10 cellular contexts compared by ENCODE assay signal in the genomic region with DNA sequence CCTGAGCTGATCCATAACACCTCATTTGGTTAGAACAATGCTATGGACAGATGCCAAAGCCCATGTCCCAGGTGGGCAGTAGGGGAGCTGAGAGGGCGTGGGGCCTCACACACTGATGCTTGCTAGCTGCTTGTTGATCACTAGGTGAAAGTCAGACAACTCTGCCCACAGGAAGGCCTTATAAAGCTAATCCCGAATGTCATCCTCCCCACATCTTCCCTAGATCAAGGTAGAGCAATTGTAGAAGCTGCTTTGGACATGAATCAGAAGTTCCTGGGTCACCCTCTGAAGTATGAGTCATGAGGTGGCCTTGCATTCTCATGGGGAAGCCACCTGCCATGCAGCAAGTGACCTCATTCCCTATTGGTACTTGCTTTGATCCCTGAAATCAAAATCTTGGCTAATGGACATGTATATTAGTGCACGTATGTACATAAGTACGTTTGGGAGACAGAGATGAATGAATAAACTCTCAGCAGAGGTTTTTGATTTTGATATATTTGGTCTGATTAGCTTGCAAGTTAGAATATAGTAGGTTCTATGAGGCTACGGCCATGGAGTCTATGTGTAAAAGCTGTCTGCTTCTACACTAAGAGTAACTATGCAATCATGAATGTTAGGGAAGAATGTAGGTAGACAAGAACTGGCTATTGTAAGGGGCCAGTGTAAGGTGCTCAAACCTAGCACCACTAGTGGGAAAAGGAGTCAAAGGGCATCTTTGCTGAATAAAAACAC. TPM values are rescaled to one million over a fixed set of nuclear protein-coding genes. Genes with fewer than 3 reads are reported as not detected.
DNase-seq lines count a peak whose midpoint lies in the region; ATAC-seq and TF ChIP-seq lines count a peak whose summit lies in the region.
"Had no signal": no experiment of that assay in that cellular context is flagged by ENCODE, and none has a peak within 500 bp of the region (broad histone marks: within the 10 kb centered on the region; RNA-seq: fewer than 3 reads in every experiment).

No MANE protein-coding gene starts in this region.

- H4K20me1 ChIP-seq in BLaER1 = no peaks in the 10 kb centered on the region

- no peak overlapping the region for H3K4me3 Mint-ChIP-seq in neural crest cell

- no peaks in the 10 kb centered on the region for H3K27me3 Mint-ChIP-seq in neural crest cell (ENCODE audit: low read depth)

- TF ChIP-seq CTCF in neural crest cell (conservative IDR thresholded peaks at IDR 0.05) = no peak

- no peaks in the 10 kb centered on the region for H3K9me3 ChIP-seq in BLaER1
- no peaks in the 10 kb centered on the region for H3K9me3 ChIP-seq in duodenal mucosa (ENCODE audit: control insufficient read depth in 1 of 2, low read length in 2 of 2)

- H3K4me1 Mint-ChIP-seq in neural crest cell = peaks cover 33% of the 10 kb centered on the region

- no peak for DNase-seq in neural crest cell (ENCODE audit: low read depth, low spot score)
- no peak for DNase-seq in SK-N-DZ (ENCODE audit: low spot score)
- DNase-seq in NOMO-1 treated with dmso at 0.1 percent for 144 hours (lab: John Stamatoyannopoulos, UW; ENCODE audit: unreplicated experiment) = no peak
- DNase-seq: aorta, NCI-H2081 treated with DMSO at 0.1 percent for 48 hours had no signal

- peak overlapping the region; percentile 69; the same call in 1 of the 2 replicates for H3K9ac ChIP-seq in BLaER1
- H3K9ac ChIP-seq in duodenal mucosa (ENCODE audit: low read depth in 1 of 2, low read length in 2 of 2) = no peak overlapping the region

- H3K36me3 ChIP-seq in BLaER1 (no peaks in the 10 kb centered on the region), duodenal mucosa (ENCODE audit: control insufficient read depth in 1 of 2, insufficient read depth in 2 of 2, low read length in 2 of 2) (no peaks in the 10 kb centered on the region)

- no peak for ATAC-seq in GM19351 (IDR thresholded peaks at IDR 0.05; ENCODE audit: unreplicated experiment)
- ATAC-seq in GM21723 (IDR thresholded peaks at IDR 0.05; ENCODE audit: unreplicated experiment) = no peak

- H3K4me1 ChIP-seq in BLaER1 (peaks cover 100% of the 10 kb centered on the region), duodenal mucosa (ENCODE audit: control insufficient read depth in 1 of 2, insufficient read depth in 2 of 2, low read length in 2 of 2) (peaks cover 18 to 27% of the 10 kb centered on the region in 2 donors)

- peak overlapping the region; percentile 91 for H3K4me2 ChIP-seq in BLaER1

- peak overlapping the region; percentile 95 for H3K27ac ChIP-seq in BLaER1
- peak overlapping the region; percentile 6 for H3K27ac ChIP-seq in duodenal mucosa (ENCODE audit: low read depth, low read length)

- H3K27ac Mint-ChIP-seq in neural crest cell (ENCODE audit: unreplicated experiment) = peak overlapping the region; percentile 5

- H3K4me3 ChIP-seq in BLaER1 (no peak overlapping the region), duodenal mucosa (ENCODE audit: low read depth in 1 of 2, low read length in 2 of 2) (no peak overlapping the region)

- H3K27me3 ChIP-seq in BLaER1 = no peaks in the 10 kb centered on the region
- H3K27me3 ChIP-seq in duodenal mucosa (ENCODE audit: control insufficient read depth in 1 of 2, insufficient read depth in 2 of 2, low read length in 2 of 2) = no peaks in the 10 kb centered on the region

- no peaks in the 10 kb centered on the region for H3K9me3 Mint-ChIP-seq in neural crest cell

- no peaks in the 10 kb centered on the region for H3K36me3 Mint-ChIP-seq in neural crest cell (ENCODE audit: low read depth)

- no peak for TF ChIP-seq RAD21 in Ishikawa (IDR thresholded peaks at IDR 0.05; ENCODE audit: low read depth)

- TF ChIP-seq EP300 in Ishikawa (IDR thresholded peaks at IDR 0.05; ENCODE audit: borderline replicate concordance) = peak; percentile 99

TF ChIP-seq in Ishikawa, 13 proteins besides CTCF, POLR2A, EP300 and RAD21:
- TF ChIP-seq, protein P1, sequence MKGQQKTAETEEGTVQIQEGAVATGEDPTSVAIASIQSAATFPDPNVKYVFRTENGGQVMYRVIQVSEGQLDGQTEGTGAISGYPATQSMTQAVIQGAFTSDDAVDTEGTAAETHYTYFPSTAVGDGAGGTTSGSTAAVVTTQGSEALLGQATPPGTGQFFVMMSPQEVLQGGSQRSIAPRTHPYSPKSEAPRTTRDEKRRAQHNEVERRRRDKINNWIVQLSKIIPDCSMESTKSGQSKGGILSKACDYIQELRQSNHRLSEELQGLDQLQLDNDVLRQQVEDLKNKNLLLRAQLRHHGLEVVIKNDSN (IDR thresholded peaks at IDR 0.05) = no peak
- TF ChIP-seq NFIC (IDR thresholded peaks at IDR 0.05) (peak; percentile 99), ZBTB7A (IDR thresholded peaks at IDR 0.05; ENCODE audit: low read depth) (no peak), CREB1 (IDR thresholded peaks at IDR 0.05; ENCODE audit: low read depth) (no peak), YY1 (IDR thresholded peaks at IDR 0.05; ENCODE audit: low read depth) (no peak), EGR1 (IDR thresholded peaks at IDR 0.05) (peak; percentile 10; the same call in 1 of the 2 replicates), REST (IDR thresholded peaks at IDR 0.05; ENCODE audit: low read depth) (no peak), MAX (IDR thresholded peaks at IDR 0.05) (peak; percentile 59), TAF1 (IDR thresholded peaks at IDR 0.05; ENCODE audit: low read depth) (no peak), CEBPB (IDR thresholded peaks at IDR 0.05) (no peak), TCF12 (IDR thresholded peaks at IDR 0.05; ENCODE audit: low read depth) (peak; percentile 100), TEAD4 (IDR thresholded peaks at IDR 0.05) (peak; percentile 81), FOXM1 (IDR thresholded peaks at IDR 0.05; ENCODE audit: borderline replicate concordance, low read depth) (peak; percentile 97)

RNA-seq across cellular contexts. Expression of gene ABCA4, which starts 52.7 kb away (rescaled TPM):
- 0.14 and 0.45 TPM in 2 replicates for total RNA-seq in neural crest cell
- 0.58 and 1.2 TPM in 2 replicates for polyA plus RNA-seq in SK-N-DZ (2014; cell fraction: cytosol; rRNA removed)
- 1.7 and 2.0 TPM in 2 replicates for polyA plus RNA-seq in SK-N-DZ (2014; cell fraction: nucleus; rRNA removed)
